ENCODE assay signal across 8 cellular contexts in the genomic region with DNA sequence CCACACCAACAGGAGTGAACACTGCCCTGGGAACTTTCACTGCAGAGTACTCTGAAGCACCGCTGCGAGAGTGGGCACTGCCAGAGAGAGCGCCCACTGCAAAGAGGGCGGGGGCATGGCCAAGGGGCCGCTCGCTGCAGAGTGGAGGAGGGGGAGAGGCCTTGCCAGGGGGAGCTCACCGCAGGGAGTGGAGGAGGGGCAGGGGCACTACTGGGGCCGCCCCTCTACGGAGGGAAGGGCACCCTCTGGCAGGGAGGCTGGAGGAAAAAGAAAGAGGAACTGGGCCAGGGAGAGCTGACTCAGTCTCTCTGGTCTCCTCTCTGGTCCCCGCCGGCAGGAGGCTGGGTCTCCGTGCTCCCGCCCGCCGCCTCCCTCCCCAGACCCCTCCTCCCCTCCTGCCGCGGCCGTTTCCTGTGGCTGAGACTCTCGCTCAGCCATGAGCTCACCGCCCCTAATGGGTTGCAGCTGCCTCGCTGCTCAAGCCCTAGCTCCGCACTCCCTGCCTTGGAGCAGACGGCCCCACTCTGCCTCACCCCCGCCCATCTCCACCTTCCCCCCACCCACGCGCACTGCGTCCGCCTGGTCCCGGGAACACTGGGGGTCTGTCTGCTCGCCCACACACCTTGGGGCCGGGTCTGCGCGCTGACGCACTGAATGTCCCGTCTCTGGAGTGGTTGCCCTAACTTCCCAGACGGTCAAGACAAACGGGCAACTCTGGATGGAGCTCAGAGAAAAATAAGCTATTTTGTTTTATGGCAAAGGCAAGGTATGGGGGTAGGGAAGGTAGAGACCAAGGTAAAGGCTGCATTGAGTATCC.
A peak's percentile ranks its signal among the peaks of the same experiment; 100 is the strongest.
DNase-seq lines count a peak whose midpoint lies in the region; ATAC-seq, FAIRE-seq and TF ChIP-seq lines count a peak whose summit lies in the region.

No MANE protein-coding gene starts in this region.

- peak overlapping the region; percentile 81 for H3K4me3 ChIP-seq in AG04449 (ENCODE audit: low read depth, low read length)

- peaks cover 12% of the 10 kb centered on the region for H3K27me3 Mint-ChIP-seq in dendritic cell treated with granulocyte-macrophage colony-stimulating factor and Interleukin-4, amounts not matched to agents 40 ng/mL and 50 ng/mL, for 4 days

- H3K4me3 Mint-ChIP-seq in dendritic cell treated with granulocyte-macrophage colony-stimulating factor and Interleukin-4, amounts not matched to agents 40 ng/mL and 50 ng/mL, for 4 days = peak overlapping the region; percentile 93

- POLR2A ChIA-PET in AG04449 (lab: Yijun Ruan, JAX) = interaction anchor here (0.6 to 3.6 kb wide), 21 partner anchors 8 to 728 kb away, joined by 3 to 42 read pairs (median 5); a partner anchor contains a TSS

- peak; percentile 63 for ATAC-seq in HG02938 (IDR thresholded peaks at IDR 0.05; ENCODE audit: unreplicated experiment)

- FAIRE-seq in GM18507 (lab: Jason Lieb, UNC) = peak; percentile 86

- CTCF ChIA-PET in AG04449 (lab: Yijun Ruan, JAX) = interaction anchor here (0.7 to 6.6 kb wide), 15 partner anchors 10 to 388 kb away, joined by 3 to 164 read pairs (median 7); a partner anchor contains a TSS

- H3K27ac Mint-ChIP-seq in dendritic cell treated with granulocyte-macrophage colony-stimulating factor and Interleukin-4, amounts not matched to agents 40 ng/mL and 50 ng/mL, for 4 days = peak overlapping the region; percentile 93

- peaks cover 67% of the 10 kb centered on the region for H3K4me1 Mint-ChIP-seq in dendritic cell treated with granulocyte-macrophage colony-stimulating factor and Interleukin-4, amounts not matched to agents 40 ng/mL and 50 ng/mL, for 4 days (ENCODE audit: low read depth)

- DNase-seq in AG04449 (ENCODE audit: low read depth, low spot score) (no peak), GM18507 (ENCODE audit: extremely low spot score, insufficient read length, low read depth) (peak; percentile 73), NCI-H2081 (lab: John Stamatoyannopoulos, UW) (peak; percentile 86 to 90), T1000 (lab: John Stamatoyannopoulos, UW) (peak; percentile 56), left kidney (ENCODE audit: low read depth, low spot score) (peak; percentile 96)
- DNase-seq in stimulated activated CD4-positive, alpha-beta T cell treated with anti-CD3 and anti-CD28 coated beads, Interleukin-1b, Interleukin-23, amount 100 ng/mL, for 48 hours = peak; percentile 39

- no peak for TF ChIP-seq CTCF in AG04449 (IDR thresholded peaks at IDR 0.05; ENCODE audit: insufficient read depth, low read length, missing control alignments)

- no peaks in the 10 kb centered on the region for H3K9me3 Mint-ChIP-seq in dendritic cell treated with granulocyte-macrophage colony-stimulating factor and Interleukin-4, amounts not matched to agents 40 ng/mL and 50 ng/mL, for 4 days

- peaks cover 69% of the 10 kb centered on the region for H3K36me3 Mint-ChIP-seq in dendritic cell treated with granulocyte-macrophage colony-stimulating factor and Interleukin-4, amounts not matched to agents 40 ng/mL and 50 ng/mL, for 4 days (ENCODE audit: low read depth)

- intact Hi-C loops in dendritic cell treated with granulocyte-macrophage colony-stimulating factor and Interleukin-4, amounts not matched to agents 40 ng/mL and 50 ng/mL, for 4 days (cut with micrococcal nuclease) = loop anchor here (1.0 kb wide), 2 partner anchors 16 to 33 kb away; no protein-coding TSS in a partner anchor
